In the genomic region with DNA sequence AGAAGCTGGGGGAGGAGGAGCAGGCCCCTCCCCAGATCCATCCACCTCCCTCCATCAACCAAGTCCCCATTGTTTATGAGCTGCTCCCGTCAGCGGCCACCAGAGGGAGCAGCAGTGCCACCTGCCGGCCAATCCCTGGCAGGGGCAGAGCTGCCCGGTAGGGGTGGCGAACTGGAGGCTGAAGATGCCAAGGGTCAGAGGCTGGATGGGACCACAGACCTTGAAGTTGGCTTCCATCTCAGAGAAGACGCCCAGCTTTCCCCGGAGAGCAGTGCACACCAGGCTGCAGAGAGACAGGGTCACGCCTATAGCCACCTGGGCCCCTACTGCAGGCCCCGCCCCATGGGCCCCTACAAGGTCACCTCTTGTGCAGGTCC, we compare ENCODE assay signal across 8 cellular contexts. TPM values are rescaled to one million over a fixed set of nuclear protein-coding genes. Genes with fewer than 3 reads are reported as not detected.
DNase-seq lines count a peak whose midpoint lies in the region; ATAC-seq and TF ChIP-seq lines count a peak whose summit lies in the region.

No MANE protein-coding gene starts in this region.

- peaks cover 33% of the 10 kb centered on the region for H3F3A ChIP-seq in GM23248 (ENCODE audit: insufficient read depth)

- TF ChIP-seq CTCF in left lung (IDR thresholded peaks at IDR 0.05): peak; percentile 98 to 99

- in situ Hi-C loops in GM23248 (cut with MboI): loop anchor here (10.0 kb wide), 1 partner anchor 100 kb away; no protein-coding TSS in a partner anchor

- H3K9ac ChIP-seq in GM23248: no peak overlapping the region

- ATAC-seq in left lung (peak; percentile 45), GM18870 (IDR thresholded peaks at IDR 0.05; ENCODE audit: unreplicated experiment) (no peak)

- H4K20me1 ChIP-seq in GM23248 (ENCODE audit: insufficient read depth): no peaks in the 10 kb centered on the region

- no peak overlapping the region for H3K4me2 ChIP-seq in GM23248 (ENCODE audit: unreplicated experiment)

- intact Hi-C loops in left lung (cut with DNase I): loop anchor here in 1 of 2 donors (10.0 kb wide), 1 partner anchor 100 kb away; no protein-coding TSS in a partner anchor

- no peak overlapping the region for H2AFZ ChIP-seq in GM23248

- H3K27ac ChIP-seq in GM23248 (no peak overlapping the region), left lung (no peak overlapping the region)

- H3K4me1 ChIP-seq in GM23248 (ENCODE audit: insufficient read depth) (peaks cover 18% of the 10 kb centered on the region), left lung (peaks cover 9 to 48% of the 10 kb centered on the region in 2 donors)

- no peak overlapping the region for H3K4me3 ChIP-seq in GM23248
- no peak overlapping the region for H3K4me3 ChIP-seq in left lung

- H3K36me3 ChIP-seq in GM23248 (ENCODE audit: low read depth): peaks cover 14% of the 10 kb centered on the region; the same call in 1 of the 2 replicates
- H3K36me3 ChIP-seq in left lung: peaks cover 0 to 49% of the 10 kb centered on the region in 2 donors

- H3K9me3 ChIP-seq in GM23248 (ENCODE audit: low read depth): no peaks in the 10 kb centered on the region
- no peaks in the 10 kb centered on the region for H3K9me3 ChIP-seq in left lung

- H3K27me3 ChIP-seq in GM23248 (replicated peaks; ENCODE audit: insufficient read depth) (no peaks in the 10 kb centered on the region), left lung (no peaks in the 10 kb centered on the region)

- peak; percentile 84 for DNase-seq in AG08396 (ENCODE audit: low spot score)
- DNase-seq in GM23248: peak; percentile 75
- peak; percentile 50 to 69 for DNase-seq in NCI-H446 (lab: John Stamatoyannopoulos, UW)
- DNase-seq in activated CD4-positive, alpha-beta T cell treated with anti-CD3 and anti-CD28 coated beads for 1 hour: peak; percentile 71
- peak; percentile 91 for DNase-seq in cerebellum (ENCODE audit: low spot score)
- DNase-seq in left lung: peak; percentile 75 to 95
- DNase-seq in stimulated activated CD4-positive, alpha-beta T cell treated with anti-CD3 and anti-CD28 coated beads, TNF-alpha, amount 100 ng/mL, for 24 hours (ENCODE audit: low read depth in 3 of 3): peak; percentile 65 to 80 (median 66)

- no peaks in the 10 kb centered on the region for H3K9me2 ChIP-seq in GM23248 (ENCODE audit: insufficient read depth)

- peaks cover 48% of the 10 kb centered on the region for H3K79me2 ChIP-seq in GM23248 (ENCODE audit: insufficient read depth)

- 18 to 23% methylated on average over 9 of the region's 9 CpGs for WGBS in GM23248 (ENCODE audit: low coverage in 1 of 2, low lambda C conversion rate in 2 of 2, missing lambda C conversion rate in 2 of 2), 2 experiments

RNA-seq across cellular contexts. Expression of a gene that starts 3.6 kb away (rescaled TPM):
- total RNA-seq in GM23248 (2014; rRNA removed; shearing (Covaris generic)): 201 and 220 TPM in 2 replicates
- 200 and 203 TPM in 2 replicates for polyA plus RNA-seq in GM23248 (2016; fragmentation: Nextera tagmentation; extraction: Ambion mirVana)
- 73.7 TPM for total RNA-seq in cerebellum
- total RNA-seq in left lung: 10 to 100 TPM; 56.5 to 69.6 TPM

RNA-seq across cellular contexts. Expression of a gene that starts 5.1 kb away (rescaled TPM):
- total RNA-seq in GM23248 (2014; rRNA removed; shearing (Covaris generic)): 1.1 TPM in 1 of 2 replicates, not detected in the other
- polyA plus RNA-seq in GM23248 (2016; fragmentation: Nextera tagmentation; extraction: Ambion mirVana): 0.23 and 0.51 TPM in 2 replicates
- total RNA-seq in cerebellum (not detected), left lung (1 to 10 TPM; 5.8 to 9.1 TPM)

RNA-seq across cellular contexts. Expression of a gene that starts 5.8 kb away (rescaled TPM):
- total RNA-seq in GM23248 (2014; rRNA removed; shearing (Covaris generic)): 95.1 and 143 TPM in 2 replicates
- 116 and 118 TPM in 2 replicates for polyA plus RNA-seq in GM23248 (2016; fragmentation: Nextera tagmentation; extraction: Ambion mirVana)
- total RNA-seq in cerebellum (6.3 TPM), left lung (10 to 100 TPM; 23.3 to 32.0 TPM)

RNA-seq across cellular contexts. Expression of a gene that starts 12.1 kb away (rescaled TPM):
- total RNA-seq in GM23248 (2014; rRNA removed; shearing (Covaris generic)): 308 and 328 TPM in 2 replicates
- polyA plus RNA-seq in GM23248 (2016; fragmentation: Nextera tagmentation; extraction: Ambion mirVana): 520 and 545 TPM in 2 replicates
- total RNA-seq in cerebellum (4.9 TPM), left lung (100 to 1,000 TPM in 1 of 2 donors, 10 to 100 TPM in 1; 67.6 to 113 TPM)

RNA-seq across cellular contexts. Expression of a gene that starts 15.5 kb away (rescaled TPM):
- total RNA-seq in GM23248 (2014; rRNA removed; shearing (Covaris generic)): 80.6 and 88.9 TPM in 2 replicates
- 104 and 105 TPM in 2 replicates for polyA plus RNA-seq in GM23248 (2016; fragmentation: Nextera tagmentation; extraction: Ambion mirVana)
- total RNA-seq in cerebellum (not detected), left lung (10 to 100 TPM in 1 of 2 donors, 1 to 10 TPM in 1; 3.4 to 16.3 TPM)
